Comparison of ENCODE assay signal across 1 cellular context in the genomic region with DNA sequence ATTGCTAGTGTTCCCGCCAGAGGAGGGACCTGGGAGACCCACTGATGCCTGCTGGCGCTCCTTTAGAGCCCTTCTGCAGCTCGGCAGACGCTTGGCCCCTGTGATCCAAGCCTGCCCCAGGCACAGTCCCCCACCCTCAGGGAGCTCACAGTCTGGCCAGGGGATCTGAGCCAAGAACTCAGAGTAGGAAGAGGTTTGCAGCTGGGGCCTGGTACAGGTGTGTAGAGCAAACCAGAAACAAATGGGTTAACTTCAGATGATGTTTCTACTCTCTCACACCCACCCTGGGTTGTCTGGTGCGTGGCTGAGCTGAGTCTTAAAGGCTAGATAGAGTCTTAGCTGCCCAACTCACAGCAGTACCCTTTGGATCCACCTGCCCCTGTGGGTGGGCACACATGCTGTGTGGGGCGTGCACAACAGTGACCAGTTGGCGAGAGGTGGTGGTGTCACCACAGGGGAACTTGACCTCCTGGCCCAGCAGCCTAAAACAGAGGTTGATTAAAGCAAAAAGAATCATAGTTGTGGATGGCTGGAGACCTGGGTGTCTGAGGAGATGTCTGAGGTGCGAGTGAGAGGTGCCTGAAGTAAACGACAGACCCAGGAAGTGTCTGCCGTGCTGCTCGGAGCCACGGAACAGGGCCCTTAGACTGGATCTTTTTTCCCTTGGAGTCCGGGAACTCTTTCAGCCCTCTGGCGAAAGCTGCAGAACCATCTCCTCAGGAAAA.
TF ChIP-seq lines count a peak whose summit lies in the region.

No MANE protein-coding gene starts in this region.

TF ChIP-seq in H1, 55 proteins besides CTCF, POLR2A, EP300 and RAD21 (continued from another document):
- TF ChIP-seq TAF1 (IDR thresholded peaks at IDR 0.05; ENCODE audit: low read depth, low read length) (no peak), YY1 (IDR thresholded peaks at IDR 0.05; ENCODE audit: low read depth, low read length) (no peak), JUND (IDR thresholded peaks at IDR 0.05; ENCODE audit: low read length) (no peak), SIX5 (IDR thresholded peaks at IDR 0.05; ENCODE audit: low read depth, low read length) (no peak), FOSL1 (IDR thresholded peaks at IDR 0.05; ENCODE audit: insufficient read depth, low read depth, low read length) (no peak), SRF (IDR thresholded peaks at IDR 0.05; ENCODE audit: low read depth, low read length) (no peak), CEBPB (IDR thresholded peaks at IDR 0.05; ENCODE audit: low read depth, low read length) (no peak), TAF7 (optimal IDR thresholded peaks at IDR 0.05; ENCODE audit: borderline replicate concordance, low read depth, low read length) (no peak), ZNF274 (IDR thresholded peaks at IDR 0.05; ENCODE audit: borderline replicate concordance, extremely low read depth, low read length) (no peak)
TF ChIP-seq in H1: peak in this region for 0.
